Comparison of ENCODE assay signal across 23 cellular contexts in the genomic region with DNA sequence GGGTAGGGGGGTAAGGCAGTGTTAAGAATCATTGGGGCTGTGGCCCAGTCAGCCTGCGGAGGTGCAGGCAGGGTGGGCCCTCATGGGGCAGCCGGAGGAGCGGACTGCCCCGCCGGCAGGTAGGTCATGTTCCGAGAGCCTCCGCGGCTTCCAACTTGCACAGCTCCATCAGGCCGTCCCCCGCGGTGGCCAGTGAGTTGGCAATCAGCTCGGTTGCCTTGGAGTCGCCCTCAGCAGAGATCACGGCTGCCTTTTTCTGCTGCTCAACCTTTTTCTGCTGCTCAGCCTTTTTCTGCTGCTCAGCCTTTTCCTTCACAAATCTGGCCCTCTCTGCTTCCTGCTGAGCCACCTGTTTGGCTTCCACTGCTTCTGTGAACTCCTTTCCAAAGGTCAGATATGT.
"Had no signal": no experiment of that assay in that cellular context is flagged by ENCODE, and none has a peak within 500 bp of the region (broad histone marks: within the 10 kb centered on the region; RNA-seq: fewer than 3 reads in every experiment).

No MANE protein-coding gene starts in this region.

- H3K9ac ChIP-seq: neural progenitor cell, parathyroid adenoma had no signal

- H3K27me3 ChIP-seq: foreskin keratinocyte, hepatocyte, neural progenitor cell, spleen, testis, tibial nerve, upper lobe of right lung, vagina had no signal

- ATAC-seq: foreskin keratinocyte; left lobe of liver; natural killer cell; sciatic nerve; stimulated activated naive B cell treated with anti-CD40 and anti-IgM and Interleukin-4, amounts not matched to agents 10 μg/mL and 1 μg/mL and 100 μg/mL, for 72 hours; stimulated activated naive CD8-positive, alpha-beta T cell treated with anti-CD3 and anti-CD28 coated beads, Interleukin-15, amount 100 ng/mL, for 72 hours; upper lobe of right lung had no signal

- H3K9me3 ChIP-seq: prostate gland, spleen, testis, tibial nerve, upper lobe of right lung, vagina had no signal

- H3K4me1 ChIP-seq: neural progenitor cell, parathyroid adenoma, prostate gland, spleen, testis, upper lobe of right lung, vagina had no signal

- DNase-seq: erythroblast; foreskin keratinocyte; mammary epithelial cell; natural killer cell; spleen; stimulated activated CD4-positive, alpha-beta T cell treated with anti-CD3 and anti-CD28 coated beads, Interleukin-15, amount 100 ng/mL, for 24 hours; stimulated activated CD4-positive, alpha-beta T cell treated with anti-CD3 and anti-CD28 coated beads, Interleukin-1b, Interleukin-23, amount 100 ng/mL, for 48 hours; stimulated activated CD4-positive, alpha-beta T cell treated with anti-CD3 and anti-CD28 coated beads, Interleukin-4, amount 100 ng/mL, for 24 hours; stimulated activated naive B cell treated with anti-CD40 and anti-IgM and Interleukin-4, amounts not matched to agents 10 μg/mL and 1 μg/mL and 100 μg/mL, for 72 hours; stimulated activated naive CD8-positive, alpha-beta T cell treated with anti-CD3 and anti-CD28 coated beads, Interleukin-15, amount 100 ng/mL, for 72 hours; testis; upper lobe of right lung had no signal

- H3K27ac ChIP-seq: foreskin keratinocyte, hepatocyte, neural progenitor cell, parathyroid adenoma, prostate gland, spleen, testis, tibial nerve, upper lobe of right lung, vagina had no signal

- H3K36me3 ChIP-seq: neural progenitor cell, prostate gland, vagina had no signal

- H2AFZ ChIP-seq: hepatocyte, neural progenitor cell, parathyroid adenoma had no signal

- H3K4me2 ChIP-seq: hepatocyte, neural progenitor cell had no signal

- H3K4me3 ChIP-seq: hepatocyte, neural progenitor cell, prostate gland, spleen, testis, tibial nerve, upper lobe of right lung, vagina had no signal

- FAIRE-seq: colon, endothelial cell of umbilical vein, islet of Langerhans had no signal

- H3K79me2 ChIP-seq: parathyroid adenoma had no signal
